Comparison of ENCODE assay signal across 9 cellular contexts in the genomic region with DNA sequence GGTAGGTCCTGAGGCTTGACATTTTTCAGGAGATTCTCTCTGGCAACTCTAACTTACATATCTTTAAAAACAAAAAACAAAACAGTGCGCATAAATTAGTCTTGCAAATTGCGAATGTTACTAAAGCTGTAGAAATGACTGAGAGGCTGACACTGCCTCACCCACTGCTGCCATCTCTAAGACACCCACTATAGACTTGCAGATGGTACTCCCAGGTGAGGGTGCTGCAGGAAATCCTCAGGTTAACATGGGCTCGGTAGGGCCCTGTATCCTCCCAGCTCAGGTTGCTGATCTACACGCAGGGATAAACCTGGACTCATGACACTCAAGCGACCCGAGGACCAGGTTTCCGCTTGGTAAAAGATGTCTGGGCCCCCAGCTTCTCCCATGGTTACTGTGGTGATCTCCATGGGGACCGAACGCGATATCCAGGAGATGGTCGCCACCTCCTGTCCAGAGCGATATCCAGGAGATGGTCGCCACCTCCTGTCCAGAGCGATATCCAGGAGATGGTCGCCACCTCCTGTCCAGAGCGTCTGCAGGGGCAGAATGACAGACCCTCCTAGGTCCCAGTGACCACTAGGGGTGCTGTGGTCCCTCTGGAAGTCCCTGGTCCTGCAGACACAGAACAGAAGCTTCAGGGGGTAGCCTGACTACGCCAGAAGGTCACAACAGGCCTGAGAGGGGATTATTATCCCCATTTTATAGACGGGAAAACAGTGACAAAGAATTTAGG. TPM values are rescaled to one million over a fixed set of nuclear protein-coding genes. Genes with fewer than 3 reads are reported as not detected.
DNase-seq lines count a peak whose midpoint lies in the region; ATAC-seq, FAIRE-seq and TF ChIP-seq lines count a peak whose summit lies in the region.
"Had no signal": no experiment of that assay in that cellular context is flagged by ENCODE, and none has a peak within 500 bp of the region (broad histone marks: within the 10 kb centered on the region; RNA-seq: fewer than 3 reads in every experiment).

No MANE protein-coding gene starts in this region.

- CTCF ChIA-PET in endothelial cell of umbilical vein (lab: Charles Lee): interaction anchor here (0.6 to 1.5 kb wide), 5 partner anchors 12 to 174 kb away, joined by 3 to 5 read pairs (median 3); no protein-coding TSS in a partner anchor

- no peaks in the 10 kb centered on the region for H3K36me3 Mint-ChIP-seq in activated T-cell treated with anti-CD3 and anti-CD28 coated beads, Interleukin-2, amount 50 U/mL, for 24 hours (ENCODE audit: low read depth)
- H3K36me3 Mint-ChIP-seq in stimulated activated effector memory CD8-positive, alpha-beta T cell treated with anti-CD3 and anti-CD28 coated beads, Interleukin-12 subunit alpha, Interleukin-12 subunit beta, amount 100 ng/mL, for 72 hours: no peaks in the 10 kb centered on the region

- H3K9me1 ChIP-seq in endothelial cell of umbilical vein (replicated peaks; ENCODE audit: control insufficient read depth, extremely low read depth, insufficient read depth, low read length): no peaks in the 10 kb centered on the region

- H3K9me3 ChIP-seq in OCI-LY3 (ENCODE audit: insufficient read depth, low read length) (no peaks in the 10 kb centered on the region), endothelial cell of umbilical vein (replicated peaks; ENCODE audit: control insufficient read depth, insufficient read depth, low read length) (no peaks in the 10 kb centered on the region)

- TF ChIP-seq CTCF in OCI-LY3 (IDR thresholded peaks at IDR 0.05; ENCODE audit: low read depth, low read length) (peak; percentile 71), endothelial cell of umbilical vein (IDR thresholded peaks at IDR 0.05; ENCODE audit: extremely low read depth in 1 of 2, insufficient read depth in 1 of 2, low read depth in 1 of 2, low read length in 2 of 2) (peak; percentile 36 to 39)

- intact Hi-C loops in endothelial cell of umbilical vein (cut with micrococcal nuclease): loop anchor here (2.0 kb wide), 1 partner anchor 173 kb away; no protein-coding TSS in a partner anchor

- peaks cover 65% of the 10 kb centered on the region for H3K4me1 ChIP-seq in OCI-LY3 (ENCODE audit: low read length)
- no peaks in the 10 kb centered on the region for H3K4me1 ChIP-seq in endothelial cell of umbilical vein (ENCODE audit: control insufficient read depth, extremely low read depth, insufficient read depth, low read length)

- dilution Hi-C loops in endothelial cell of umbilical vein (cut with MboI; ENCODE audit: extremely low pct_ligation_motif_present, low sequenced_read_pairs): no loop called here

- H3K36me3 ChIP-seq in OCI-LY3 (replicated peaks; ENCODE audit: low read depth, low read length) (no peaks in the 10 kb centered on the region), endothelial cell of umbilical vein (ENCODE audit: control insufficient read depth in 2 of 2, extremely low read depth in 1 of 2, insufficient read depth in 2 of 2, low read length in 2 of 2) (no peaks in the 10 kb centered on the region)

- TF ChIP-seq POLR2A in endothelial cell of umbilical vein (IDR thresholded peaks at IDR 0.05; ENCODE audit: low read depth, low read length): no peak
- TF ChIP-seq POLR2A in GM12892 (IDR thresholded peaks at IDR 0.05; ENCODE audit: low read depth, low read length): no peak

- H3K27me3 ChIP-seq in OCI-LY3 (ENCODE audit: low read depth, low read length): no peaks in the 10 kb centered on the region
- H3K27me3 ChIP-seq in endothelial cell of umbilical vein (ENCODE audit: control insufficient read depth in 2 of 2, insufficient read depth in 2 of 2, low read length in 2 of 2): no peaks in the 10 kb centered on the region

- H3K4me3 Mint-ChIP-seq in activated T-cell treated with anti-CD3 and anti-CD28 coated beads, Interleukin-2, amount 50 U/mL, for 24 hours: no peak overlapping the region
- no peak overlapping the region for H3K4me3 Mint-ChIP-seq in stimulated activated effector memory CD8-positive, alpha-beta T cell treated with anti-CD3 and anti-CD28 coated beads, Interleukin-12 subunit alpha, Interleukin-12 subunit beta, amount 100 ng/mL, for 72 hours

- ATAC-seq in stimulated activated effector memory CD8-positive, alpha-beta T cell treated with anti-CD3 and anti-CD28 coated beads, Interleukin-12 subunit alpha, Interleukin-12 subunit beta, amount 100 ng/mL, for 72 hours: peak; percentile 49
- ATAC-seq in HG02798 (IDR thresholded peaks at IDR 0.05; ENCODE audit: poor library complexity, unreplicated experiment): no peak

- no peak overlapping the region for H3K9ac ChIP-seq in OCI-LY3 (ENCODE audit: low read length)
- H3K9ac ChIP-seq in endothelial cell of umbilical vein (replicated peaks; ENCODE audit: extremely low read depth, insufficient read depth, low read length): no peak overlapping the region

- H2AFZ ChIP-seq in OCI-LY3 (ENCODE audit: low read depth, low read length) (no peak overlapping the region), endothelial cell of umbilical vein (ENCODE audit: low read depth, low read length) (no peak overlapping the region)

- H3K4me3 ChIP-seq in OCI-LY3 (ENCODE audit: low read length): no peak overlapping the region
- no peak overlapping the region for H3K4me3 ChIP-seq in endothelial cell of umbilical vein (replicated peaks in 1 of 3; ENCODE audit: insufficient read depth in 1 of 3, low read depth in 1 of 3, low read length in 3 of 3)

- H3K4me2 ChIP-seq in OCI-LY3 (ENCODE audit: low read length) (no peak overlapping the region), endothelial cell of umbilical vein (ENCODE audit: insufficient read depth, low read length) (no peak overlapping the region)

- DNase-seq in activated T-cell treated with anti-CD3 and anti-CD28 coated beads for 1 hour (ENCODE audit: low read depth) (peak; percentile 30), endothelial cell of umbilical vein (ENCODE audit: low read depth, low spot score) (no peak), DMS153 treated with DMSO at 0.1 percent for 48 hours (lab: John Stamatoyannopoulos, UW; ENCODE audit: unreplicated experiment) (no peak), GM12892 (ENCODE audit: insufficient read length) (no peak)
- no peak for DNase-seq in activated T-cell treated with anti-CD3 and anti-CD28 coated beads, Interleukin-2, amount 50 U/mL, for 24 hours
- no peak for DNase-seq in stimulated activated effector memory CD8-positive, alpha-beta T cell treated with anti-CD3 and anti-CD28 coated beads, Interleukin-12 subunit alpha, Interleukin-12 subunit beta, amount 100 ng/mL, for 72 hours (ENCODE audit: low spot score in 2 of 2)

- FAIRE-seq in endothelial cell of umbilical vein (lab: Jason Lieb, UNC) (no peak), GM12892 (lab: Jason Lieb, UNC) (no peak)

- H3K9me3 Mint-ChIP-seq in activated T-cell treated with anti-CD3 and anti-CD28 coated beads, Interleukin-2, amount 50 U/mL, for 24 hours: no peaks in the 10 kb centered on the region
- H3K9me3 Mint-ChIP-seq in stimulated activated effector memory CD8-positive, alpha-beta T cell treated with anti-CD3 and anti-CD28 coated beads, Interleukin-12 subunit alpha, Interleukin-12 subunit beta, amount 100 ng/mL, for 72 hours: no peaks in the 10 kb centered on the region

- POLR2A ChIA-PET in endothelial cell of umbilical vein (lab: Charles Lee): no interaction called here

- BruUV-seq in endothelial cell of umbilical vein (replicated peaks; lab: Mats Ljungman, UMichigan): no TSS peak

- H3K79me2 ChIP-seq in OCI-LY3 (ENCODE audit: low read length) (no peaks in the 10 kb centered on the region), endothelial cell of umbilical vein (ENCODE audit: control insufficient read depth, insufficient read depth, low read length) (no peaks in the 10 kb centered on the region)

- H3K27ac Mint-ChIP-seq in activated T-cell treated with anti-CD3 and anti-CD28 coated beads, Interleukin-2, amount 50 U/mL, for 24 hours: no peak overlapping the region
- peak overlapping the region; percentile 56 for H3K27ac Mint-ChIP-seq in stimulated activated effector memory CD8-positive, alpha-beta T cell treated with anti-CD3 and anti-CD28 coated beads, Interleukin-12 subunit alpha, Interleukin-12 subunit beta, amount 100 ng/mL, for 72 hours

- no peaks in the 10 kb centered on the region for H3K27me3 Mint-ChIP-seq in activated T-cell treated with anti-CD3 and anti-CD28 coated beads, Interleukin-2, amount 50 U/mL, for 24 hours

- H3K27ac ChIP-seq in OCI-LY3 (ENCODE audit: low read length) (no peak overlapping the region), endothelial cell of umbilical vein (ENCODE audit: insufficient read depth, low read depth, low read length) (no peak overlapping the region)

- H4K20me1 ChIP-seq in OCI-LY3 (ENCODE audit: insufficient read depth, low read length) (no peaks in the 10 kb centered on the region), endothelial cell of umbilical vein (replicated peaks; ENCODE audit: control insufficient read depth, extremely low read depth, insufficient read depth, low read length) (no peaks in the 10 kb centered on the region)

- H3K4me1 Mint-ChIP-seq in activated T-cell treated with anti-CD3 and anti-CD28 coated beads, Interleukin-2, amount 50 U/mL, for 24 hours (ENCODE audit: low read depth): peaks cover 44% of the 10 kb centered on the region
- H3K4me1 Mint-ChIP-seq in stimulated activated effector memory CD8-positive, alpha-beta T cell treated with anti-CD3 and anti-CD28 coated beads, Interleukin-12 subunit alpha, Interleukin-12 subunit beta, amount 100 ng/mL, for 72 hours: peaks cover 30% of the 10 kb centered on the region

TF ChIP-seq in endothelial cell of umbilical vein, 7 proteins besides CTCF, POLR2A, EP300 and RAD21:
- TF ChIP-seq POLR2AphosphoS5 (IDR thresholded peaks at IDR 0.05; ENCODE audit: insufficient read depth, low read depth, low read length): no peak
TF ChIP-seq in endothelial cell of umbilical vein: peak in this region for 0.

RNA-seq across cellular contexts. Expression of gene LY9, which starts 16.1 kb away (rescaled TPM):
- not detected in 2 replicates for total RNA-seq in endothelial cell of umbilical vein
- not detected in 2 replicates for polyA plus RNA-seq in endothelial cell of umbilical vein
- polyA plus RNA-seq in endothelial cell of umbilical vein (2011; cell fraction: cytosol; rRNA removed): not detected in 2 replicates
- polyA plus RNA-seq in endothelial cell of umbilical vein (2011; cell fraction: nucleus; rRNA removed): not detected in 2 replicates
- polyA plus RNA-seq in endothelial cell of umbilical vein (2012): not detected in 2 replicates
- not detected in 2 replicates for polyA minus RNA-seq in endothelial cell of umbilical vein
- not detected for polyA minus RNA-seq in endothelial cell of umbilical vein (2011; cell fraction: cytosol; rRNA and poly(A)+ RNA removed)
- not detected in 2 replicates for polyA minus RNA-seq in endothelial cell of umbilical vein (2011; cell fraction: nucleus; rRNA and poly(A)+ RNA removed)
- polyA plus RNA-seq in GM12892 (2012; ENCODE audit: missing spikeins): 7.6 TPM
- total RNA-seq: myocyte had no signal

RNA-seq across cellular contexts. Expression of gene SLAMF7, which starts 40.8 kb away (rescaled TPM):
- total RNA-seq in endothelial cell of umbilical vein: not detected in 2 replicates
- not detected in 2 replicates for polyA plus RNA-seq in endothelial cell of umbilical vein
- polyA plus RNA-seq in endothelial cell of umbilical vein (2011; cell fraction: cytosol; rRNA removed): not detected in 2 replicates
- polyA plus RNA-seq in endothelial cell of umbilical vein (2011; cell fraction: nucleus; rRNA removed): not detected in 2 replicates
- polyA plus RNA-seq in endothelial cell of umbilical vein (2012): not detected in 2 replicates
- not detected in 2 replicates for polyA minus RNA-seq in endothelial cell of umbilical vein
- polyA minus RNA-seq in endothelial cell of umbilical vein (2011; cell fraction: cytosol; rRNA and poly(A)+ RNA removed): not detected
- polyA minus RNA-seq in endothelial cell of umbilical vein (2011; cell fraction: nucleus; rRNA and poly(A)+ RNA removed): not detected in 2 replicates
- polyA plus RNA-seq in GM12892 (2012; ENCODE audit: missing spikeins): 149 TPM
- total RNA-seq: myocyte had no signal
